Comparison of ENCODE assay signal across 21 cellular contexts in the genomic region with DNA sequence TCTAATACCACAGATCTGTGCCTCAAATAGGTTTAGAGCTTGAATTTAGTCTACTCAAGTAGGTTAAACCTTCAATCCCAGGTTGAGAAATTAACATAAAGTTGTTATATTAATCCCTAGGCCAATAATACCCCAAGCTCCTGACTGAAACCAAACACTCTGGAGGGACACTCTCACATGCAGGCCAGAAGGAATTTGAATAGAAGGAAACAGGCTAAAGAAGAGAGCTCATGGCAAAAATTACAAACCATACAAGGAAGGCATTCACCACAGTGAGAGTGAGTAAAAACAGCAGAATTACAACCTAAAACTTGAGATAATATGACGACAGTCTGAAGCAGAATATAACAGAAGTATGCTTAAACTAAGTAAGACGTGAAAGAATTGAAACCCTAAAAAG.
DNase-seq lines count a peak whose midpoint lies in the region; ATAC-seq and TF ChIP-seq lines count a peak whose summit lies in the region.
"Had no signal": no experiment of that assay in that cellular context is flagged by ENCODE, and none has a peak within 500 bp of the region (broad histone marks: within the 10 kb centered on the region; RNA-seq: fewer than 3 reads in every experiment).

No MANE protein-coding gene starts in this region.

- no peak overlapping the region for H3K4me3 Mint-ChIP-seq in endothelial cell (ENCODE audit: unreplicated experiment)
- H3K4me3 Mint-ChIP-seq: CD14-positive monocyte; CD4-positive, alpha-beta T cell; HFFc6 had no signal

- no peaks in the 10 kb centered on the region for H3K27me3 Mint-ChIP-seq in endothelial cell (ENCODE audit: unreplicated experiment)
- H3K27me3 Mint-ChIP-seq: CD4-positive, alpha-beta T cell had no signal

- no peak for TF ChIP-seq POLR2A in right lobe of liver (IDR thresholded peaks at IDR 0.05)

- TF ChIP-seq CTCF in endothelial cell (IDR thresholded peaks at IDR 0.05; ENCODE audit: unreplicated experiment) (no peak), right lobe of liver (IDR thresholded peaks at IDR 0.05) (no peak)

- H3K4me1 ChIP-seq in neuronal stem cell (ENCODE audit: control insufficient read depth in 2 of 2, insufficient read depth in 1 of 2, low read depth in 1 of 2, low read length in 2 of 2) = no peaks in the 10 kb centered on the region
- no peaks in the 10 kb centered on the region for H3K4me1 ChIP-seq in right lobe of liver
- H3K4me1 ChIP-seq: A549; BE2C; BLaER1 treated with 17β-estradiol and CSF1 and Interleukin-3, amounts not matched to agents 10 nM and 100 nM; HAP-1 had no signal

- no peak overlapping the region for H3K4me2 ChIP-seq in neuronal stem cell (ENCODE audit: insufficient read depth, low read length, poor library complexity, severe bottlenecking)
- H3K4me2 ChIP-seq: A549; BLaER1 treated with 17β-estradiol and CSF1 and Interleukin-3, amounts not matched to agents 10 nM and 100 nM had no signal

- no peak overlapping the region for H2BK15ac ChIP-seq in neuronal stem cell (ENCODE audit: low read length)

- no peak for ATAC-seq in right lobe of liver
- ATAC-seq: A549 had no signal

- H3K9me3 ChIP-seq in neuronal stem cell (replicated peaks in 1 of 2; ENCODE audit: control insufficient read depth in 2 of 2, insufficient read depth in 1 of 2, low read depth in 1 of 2, low read length in 2 of 2) = no peaks in the 10 kb centered on the region
- H3K9me3 ChIP-seq in right lobe of liver = no peaks in the 10 kb centered on the region
- H3K9me3 ChIP-seq: A549; BE2C; BLaER1 treated with 17β-estradiol and CSF1 and Interleukin-3, amounts not matched to agents 10 nM and 100 nM; HAP-1 had no signal

- no peak overlapping the region for H4K91ac ChIP-seq in neuronal stem cell (ENCODE audit: low read depth, low read length, poor library complexity)

- no CpG with 5 or more reads among the region's 2 CpGs for WGBS in neuronal stem cell (ENCODE audit: extremely low coverage in 2 of 2, insufficient read length in 2 of 2, insufficient replicate concordance in 1 of 2), 2 donors
- WGBS in right lobe of liver (ENCODE audit: insufficient coverage, low coverage, low lambda C conversion rate, missing lambda C conversion rate) = 92% methylated on average over 2 of the region's 2 CpGs

- peak overlapping the region; percentile 5 for H3K27ac Mint-ChIP-seq in endothelial cell (ENCODE audit: unreplicated experiment)
- H3K27ac Mint-ChIP-seq: CD14-positive monocyte; CD4-positive, alpha-beta T cell; HFFc6 had no signal

- no peak overlapping the region for H3K4ac ChIP-seq in neuronal stem cell (ENCODE audit: low read length)

- no peaks in the 10 kb centered on the region for H3K36me3 Mint-ChIP-seq in endothelial cell (ENCODE audit: low read depth, unreplicated experiment)
- H3K36me3 Mint-ChIP-seq: CD14-positive monocyte had no signal

- H3K9me3 Mint-ChIP-seq in endothelial cell (ENCODE audit: unreplicated experiment) = no peaks in the 10 kb centered on the region
- H3K9me3 Mint-ChIP-seq: CD14-positive monocyte; CD4-positive, alpha-beta T cell; HFFc6 had no signal

- no peaks in the 10 kb centered on the region for H3K27me3 ChIP-seq in neuronal stem cell (ENCODE audit: control insufficient read depth in 3 of 3, insufficient read depth in 3 of 3, low read depth in 1 of 3, low read length in 3 of 3)
- H3K27me3 ChIP-seq in right lobe of liver = no peaks in the 10 kb centered on the region
- H3K27me3 ChIP-seq: BLaER1 treated with 17β-estradiol and CSF1 and Interleukin-3, amounts not matched to agents 10 nM and 100 nM had no signal

- H3K79me1 ChIP-seq in neuronal stem cell (ENCODE audit: low read depth, low read length) = no peaks in the 10 kb centered on the region

- H3K4me3 ChIP-seq in neuronal stem cell (ENCODE audit: low read length in 2 of 2) = no peak overlapping the region
- H3K4me3 ChIP-seq in right lobe of liver = no peak overlapping the region
- H3K4me3 ChIP-seq: A549; BLaER1 treated with 17β-estradiol and CSF1 and Interleukin-3, amounts not matched to agents 10 nM and 100 nM; HAP-1 had no signal

- H3K27ac ChIP-seq in neuronal stem cell (replicated peaks; ENCODE audit: low read length) (no peak overlapping the region), right lobe of liver (no peak overlapping the region)
- H3K27ac ChIP-seq: A549; BLaER1 treated with 17β-estradiol and CSF1 and Interleukin-3, amounts not matched to agents 10 nM and 100 nM had no signal

- DNase-seq in NCI-H82 (lab: John Stamatoyannopoulos, UW) (peak; percentile 55), endothelial cell (ENCODE audit: low spot score) (no peak), neuronal stem cell (ENCODE audit: low spot score) (no peak), T-helper 1 cell (no peak), right lobe of liver (no peak), NCI-H2227 treated with DMSO at 0.1 percent for 48 hours (lab: John Stamatoyannopoulos, UW) (no peak)
- DNase-seq: 8988T; ACHN; AML-193; BE2C; Calu3; CD4-positive, alpha-beta T cell; COR-L47; DMS153; DND-41; GOT3; HFFc6 had no signal

- H2BK12ac ChIP-seq in neuronal stem cell (ENCODE audit: low read length) = no peak overlapping the region

- no peak overlapping the region for H2BK120ac ChIP-seq in neuronal stem cell (ENCODE audit: low read depth, low read length)

- intact Hi-C loops in right lobe of liver (cut with DNase I) = no loop called here

- H3K23ac ChIP-seq in neuronal stem cell (ENCODE audit: low read depth, low read length, poor library complexity) = no peak overlapping the region

- H3K9ac ChIP-seq in neuronal stem cell (ENCODE audit: low read depth, low read length, poor library complexity) = no peak overlapping the region
- H3K9ac ChIP-seq: BLaER1 treated with 17β-estradiol and CSF1 and Interleukin-3, amounts not matched to agents 10 nM and 100 nM had no signal

- H4K8ac ChIP-seq in neuronal stem cell (ENCODE audit: low read depth, low read length) = no peak overlapping the region

- H2AFZ ChIP-seq in neuronal stem cell (ENCODE audit: low read length) = peak overlapping the region; percentile 53

- peaks cover 9% of the 10 kb centered on the region for H3K4me1 Mint-ChIP-seq in endothelial cell (ENCODE audit: unreplicated experiment)

- H3K36me3 ChIP-seq in neuronal stem cell (replicated peaks in 1 of 2; ENCODE audit: control insufficient read depth in 2 of 2, insufficient read depth in 2 of 2, low read length in 2 of 2) = no peaks in the 10 kb centered on the region
- no peaks in the 10 kb centered on the region for H3K36me3 ChIP-seq in right lobe of liver
- H3K36me3 ChIP-seq: BE2C; BLaER1 treated with 17β-estradiol and CSF1 and Interleukin-3, amounts not matched to agents 10 nM and 100 nM; HAP-1 had no signal

- no peak overlapping the region for H3K14ac ChIP-seq in neuronal stem cell (ENCODE audit: low read length)

- no peak overlapping the region for H3K18ac ChIP-seq in neuronal stem cell (ENCODE audit: low read length)

- H2BK5ac ChIP-seq in neuronal stem cell (ENCODE audit: low read length) = no peak overlapping the region

- H2AK5ac ChIP-seq in neuronal stem cell (ENCODE audit: low read depth, low read length) = no peak overlapping the region
